Comparison of ENCODE assay signal across 8 cellular contexts in the genomic region with DNA sequence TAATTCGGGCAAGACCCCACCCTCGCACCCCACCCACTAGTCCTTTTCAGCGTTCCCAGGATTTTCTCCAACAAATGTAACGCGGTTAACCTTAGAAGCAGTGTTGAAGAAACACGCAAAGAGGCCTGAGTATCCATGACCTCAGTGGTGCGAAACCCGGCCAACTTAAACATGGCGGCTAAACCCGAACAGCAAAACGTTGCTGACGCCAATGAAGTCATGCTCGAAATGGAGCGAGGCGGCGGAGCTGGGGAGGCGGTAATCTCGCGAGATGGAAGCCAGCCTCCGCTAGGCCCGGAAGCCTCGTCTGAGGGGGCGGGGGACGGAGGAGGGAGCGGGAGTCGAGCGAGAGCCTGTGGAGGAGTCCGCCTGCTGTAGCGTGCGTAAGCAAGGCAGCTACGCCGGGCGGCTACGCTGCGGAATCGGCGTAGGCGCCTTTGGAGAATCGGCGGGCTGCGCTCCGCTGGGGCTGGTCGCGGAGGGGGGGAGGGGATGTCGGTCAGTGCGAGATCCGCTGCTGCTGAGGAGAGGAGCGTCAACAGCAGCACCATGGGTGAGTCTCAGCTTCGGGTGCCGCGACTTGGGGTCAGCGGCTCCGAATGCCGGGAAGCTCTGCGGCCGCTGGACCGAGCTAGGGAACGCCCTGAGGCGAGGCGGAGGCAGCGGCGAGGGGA. TPM values are rescaled to one million over a fixed set of nuclear protein-coding genes. Genes with fewer than 3 reads are reported as not detected.
DNase-seq lines count a peak whose midpoint lies in the region; TF ChIP-seq lines count a peak whose summit lies in the region.

Gene SEPTIN7, plus strand, starts transcription at position 340 of the 674 bp plus-strand sequence. Its CDS starts 153 bp downstream, at position 493.

- peaks cover 6% of the 10 kb centered on the region for H3K36me3 Mint-ChIP-seq in activated naive CD4-positive, alpha-beta T cell treated with anti-CD3 and anti-CD28 coated beads for 36 hours (ENCODE audit: low read depth)

- no peak within 1 kb of the TSS for H2BK12ac ChIP-seq in neuronal stem cell (ENCODE audit: low read length)

- intact Hi-C loops in activated naive CD4-positive, alpha-beta T cell treated with anti-CD3 and anti-CD28 coated beads for 36 hours (cut with micrococcal nuclease): loop anchor here (1.0 to 5.0 kb wide), 13 partner anchors 17 to 1554 kb away; partner anchors contain the start of genes DPY19L1 and HERPUD2

- no peaks in the 10 kb centered on the region for H3K27me3 Mint-ChIP-seq in activated naive CD4-positive, alpha-beta T cell treated with anti-CD3 and anti-CD28 coated beads for 36 hours (ENCODE audit: low read depth)

- H3K79me1 ChIP-seq in neuronal stem cell (ENCODE audit: low read depth, low read length): peaks cover 5% of the 10 kb centered on the region

- no CpG with 5 or more reads among the region's 62 CpGs for WGBS in neuronal stem cell (ENCODE audit: extremely low coverage in 2 of 2, insufficient read length in 2 of 2, insufficient replicate concordance in 1 of 2), 2 donors

- no peaks in the 10 kb centered on the region for H3K27me3 ChIP-seq in neuronal stem cell (ENCODE audit: control insufficient read depth in 3 of 3, insufficient read depth in 3 of 3, low read depth in 1 of 3, low read length in 3 of 3)

- peak within 1 kb of the TSS; percentile 87 for H2BK15ac ChIP-seq in neuronal stem cell (ENCODE audit: low read length)

- peak within 1 kb of the TSS; percentile 97 for H3K27ac Mint-ChIP-seq in activated naive CD4-positive, alpha-beta T cell treated with anti-CD3 and anti-CD28 coated beads for 36 hours

- H3K36me3 ChIP-seq in neuronal stem cell (replicated peaks in 1 of 2; ENCODE audit: control insufficient read depth in 2 of 2, insufficient read depth in 2 of 2, low read length in 2 of 2): peaks cover 0 to 3% of the 10 kb centered on the region in 2 donors

- H2BK120ac ChIP-seq in neuronal stem cell (ENCODE audit: low read depth, low read length): no peak within 1 kb of the TSS

- peak within 1 kb of the TSS; percentile 95 for H2AFZ ChIP-seq in neuronal stem cell (ENCODE audit: low read length)

- TF ChIP-seq CTCF in HFF-Myc (IDR thresholded peaks at IDR 0.05; ENCODE audit: low read depth, low read length, missing control alignments) (no peak), subcutaneous adipose tissue (IDR thresholded peaks at IDR 0.05; ENCODE audit: low read depth) (no peak)

- peak within 1 kb of the TSS; percentile 97 for H3K14ac ChIP-seq in neuronal stem cell (ENCODE audit: low read length)

- H3K9me3 ChIP-seq in neuronal stem cell (replicated peaks in 1 of 2; ENCODE audit: control insufficient read depth in 2 of 2, insufficient read depth in 1 of 2, low read depth in 1 of 2, low read length in 2 of 2): peaks cover 0 to 4% of the 10 kb centered on the region in 2 donors

- H3K9ac ChIP-seq in neuronal stem cell (ENCODE audit: low read depth, low read length, poor library complexity): peak within 1 kb of the TSS; percentile 99

- H2BK5ac ChIP-seq in neuronal stem cell (ENCODE audit: low read length): peak within 1 kb of the TSS; percentile 99

- H3K18ac ChIP-seq in neuronal stem cell (ENCODE audit: low read length): peak within 1 kb of the TSS; percentile 100

- H3K4me1 Mint-ChIP-seq in activated naive CD4-positive, alpha-beta T cell treated with anti-CD3 and anti-CD28 coated beads for 36 hours (ENCODE audit: low read depth): peaks cover 41% of the 10 kb centered on the region

- peak within 1 kb of the TSS; percentile 80 for H3K4me2 ChIP-seq in neuronal stem cell (ENCODE audit: insufficient read depth, low read length, poor library complexity, severe bottlenecking)

- CTCF ChIA-PET in activated naive CD4-positive, alpha-beta T cell treated with anti-CD3 and anti-CD28 coated beads for 36 hours (lab: Charles Lee): interaction anchor here (0.6 to 2.1 kb wide), 8 partner anchors 76 to 540 kb away, joined by 3 to 10 read pairs (median 3); no protein-coding TSS in a partner anchor

- H3K4me1 ChIP-seq in neuronal stem cell (ENCODE audit: control insufficient read depth in 2 of 2, insufficient read depth in 1 of 2, low read depth in 1 of 2, low read length in 2 of 2): peaks cover 0 to 14% of the 10 kb centered on the region in 2 donors

- peak within 1 kb of the TSS; percentile 77 for H4K8ac ChIP-seq in neuronal stem cell (ENCODE audit: low read depth, low read length)

- H2AK5ac ChIP-seq in neuronal stem cell (ENCODE audit: low read depth, low read length): peak within 1 kb of the TSS; percentile 72

- H3K9me3 Mint-ChIP-seq in activated naive CD4-positive, alpha-beta T cell treated with anti-CD3 and anti-CD28 coated beads for 36 hours: no peaks in the 10 kb centered on the region

- peak within 1 kb of the TSS; percentile 96 for H3K27ac ChIP-seq in neuronal stem cell (replicated peaks; ENCODE audit: low read length)

- peak; percentile 98 for DNase-seq in GM03348 (ENCODE audit: low spot score)
- peak; percentile 93 for DNase-seq in HFF-Myc (ENCODE audit: extremely low read depth, low read depth)
- peak; percentile 100 for DNase-seq in NAMALWA (ENCODE audit: low spot score)
- peak; percentile 99 for DNase-seq in SK-N-DZ (ENCODE audit: low spot score)
- DNase-seq in activated naive CD4-positive, alpha-beta T cell treated with anti-CD3 and anti-CD28 coated beads for 36 hours: peak; percentile 99
- peak; percentile 98 for DNase-seq in foreskin melanocyte
- DNase-seq in neuronal stem cell (ENCODE audit: low spot score): peak; percentile 99

- peak within 1 kb of the TSS; percentile 99 for H3K23ac ChIP-seq in neuronal stem cell (ENCODE audit: low read depth, low read length, poor library complexity)

- peak within 1 kb of the TSS; percentile 86 for H3K4me3 ChIP-seq in HFF-Myc (replicated peaks; ENCODE audit: low read depth, low read length)
- peak within 1 kb of the TSS; percentile 68 to 100 for H3K4me3 ChIP-seq in neuronal stem cell (ENCODE audit: low read length in 2 of 2)

- peak within 1 kb of the TSS; percentile 96 for H3K4me3 Mint-ChIP-seq in activated naive CD4-positive, alpha-beta T cell treated with anti-CD3 and anti-CD28 coated beads for 36 hours

- H4K91ac ChIP-seq in neuronal stem cell (ENCODE audit: low read depth, low read length, poor library complexity): peak within 1 kb of the TSS; percentile 24

- peak within 1 kb of the TSS; percentile 85 for H3K4ac ChIP-seq in neuronal stem cell (ENCODE audit: low read length)

RNA-seq across cellular contexts. Expression of gene SEPTIN7, which starts in this region (rescaled TPM):
- polyA plus RNA-seq in SK-N-DZ (2014; cell fraction: cytosol; rRNA removed): 371 and 383 TPM in 2 replicates
- 148 and 191 TPM in 2 replicates for polyA plus RNA-seq in SK-N-DZ (2014; cell fraction: nucleus; rRNA removed)
- 100 to 1,000 TPM; 158 to 178 TPM for total RNA-seq in activated naive CD4-positive, alpha-beta T cell treated with anti-CD3 and anti-CD28 coated beads for 36 hours
- polyA plus RNA-seq in neuronal stem cell (2013, experiment 1 of 2): 177 TPM
- 172 TPM for polyA plus RNA-seq in neuronal stem cell (2013, experiment 2 of 2)
- total RNA-seq in subcutaneous adipose tissue: 100 to 1,000 TPM; 141 to 319 (median 186) TPM

Comparison
In these comparisons a context has a peak if more than half of its experiments do, and no peak if none do; other contexts are left out.
1. Peak in every context shown above with its lines: DNase-seq, H3K4me3 ChIP-seq and H3K27ac ChIP-seq.